ENCODE assay signal across 21 cellular contexts in the genomic region with DNA sequence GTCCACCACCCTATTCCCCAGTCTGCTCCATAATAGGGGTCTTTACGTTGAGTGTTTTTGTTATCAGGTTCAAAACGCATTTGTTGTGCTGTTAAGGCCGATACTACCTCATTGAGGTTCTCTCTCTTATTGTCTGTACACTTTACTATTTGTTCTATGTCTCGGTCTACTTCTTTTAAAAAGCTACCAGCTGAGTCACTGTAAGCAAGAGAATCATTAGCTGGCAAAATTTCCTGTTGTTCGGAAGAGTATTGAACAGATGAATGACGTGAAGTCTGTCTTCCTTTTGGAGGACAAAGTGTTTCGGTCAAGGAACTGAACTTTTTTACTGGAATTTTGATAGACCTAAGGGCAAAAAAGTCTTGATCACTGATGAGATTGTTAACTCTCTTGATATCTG. TPM values are rescaled to one million over a fixed set of nuclear protein-coding genes. Genes with fewer than 3 reads are reported as not detected.
DNase-seq lines count a peak whose midpoint lies in the region; ATAC-seq and TF ChIP-seq lines count a peak whose summit lies in the region.
"Had no signal": no experiment of that assay in that cellular context is flagged by ENCODE, and none has a peak within 500 bp of the region (broad histone marks: within the 10 kb centered on the region; RNA-seq: fewer than 3 reads in every experiment).

No MANE protein-coding gene starts in this region.

- no peak overlapping the region for H3K4me3 Mint-ChIP-seq in HFFc6
- H3K4me3 Mint-ChIP-seq in activated T-helper 17 cell treated with anti-CD3 and anti-CD28 coated beads, Interleukin-2, amount 50 U/mL, for 72 hours = no peak overlapping the region
- H3K4me3 Mint-ChIP-seq: activated CD8-positive, alpha-beta T cell treated with anti-CD3 and anti-CD28 coated beads, Interleukin-2, amount 10 ng/mL, durations not matched to agents 7 days and 5 days; activated naive CD4-positive, alpha-beta T cell treated with anti-CD3 and anti-CD28 coated beads, Interleukin-2, amount 10 ng/mL, durations not matched to agents 7 days and 5 days; CD8-positive, alpha-beta T cell; effector memory CD8-positive, alpha-beta T cell; neural crest cell; stimulated activated naive B cell treated with anti-CD40 and anti-IgM and Interleukin-4, amounts not matched to agents 10 μg/mL and 1 μg/mL and 100 μg/mL, for 72 hours had no signal

- H3K9ac ChIP-seq in BLaER1 treated with 17β-estradiol and CSF1 and Interleukin-3, amounts not matched to agents 10 nM and 100 nM = no peak overlapping the region

- H3K9me3 ChIP-seq in BLaER1 treated with 17β-estradiol and CSF1 and Interleukin-3, amounts not matched to agents 10 nM and 100 nM (replicated peaks in 1 of 11) = peaks cover 0 to 5% (median 0%) of the 10 kb centered on the region in 11 experiments; a peak in 1 of 22 replicates
- H3K9me3 ChIP-seq: testis had no signal

- DNase-seq in HFFc6 (no peak), NCI-H69 (lab: John Stamatoyannopoulos, UW) (peak; percentile 90), epithelial cell of esophagus (ENCODE audit: low read depth) (peak; percentile 10), DMS 273 (lab: John Stamatoyannopoulos, UW; ENCODE audit: unreplicated experiment) (no peak), caudate nucleus (lab: John Stamatoyannopoulos, UW) (no peak)
- DNase-seq: activated CD4-positive, CD25-positive, alpha-beta regulatory T cell treated with anti-CD3 and anti-CD28 coated beads, Interleukin-2, amount 50 U/mL, for 72 hours; activated CD8-positive, alpha-beta T cell treated with anti-CD3 and anti-CD28 coated beads, Interleukin-2, amount 10 ng/mL, durations not matched to agents 7 days and 5 days; activated naive CD4-positive, alpha-beta T cell treated with anti-CD3 and anti-CD28 coated beads, Interleukin-2, amount 10 ng/mL, durations not matched to agents 7 days and 5 days; activated T-cell treated with anti-CD3 and anti-CD28 coated beads, Interleukin-2, amount 50 U/mL, for 1 hour; aorta; CD8-positive, alpha-beta T cell; DND-41; effector memory CD8-positive, alpha-beta T cell; glutamatergic neuron; NK-92 treated with Interleukin-12 subunit alpha and Interleukin-12 subunit beta, amount 100 ng/mL, for 24 hours; stimulated activated naive B cell treated with anti-CD40 and anti-IgM and Interleukin-4, amounts not matched to agents 10 μg/mL and 1 μg/mL and 100 μg/mL, for 72 hours; testis had no signal

- peaks cover 53% of the 10 kb centered on the region for H3K36me3 Mint-ChIP-seq in HFFc6 (ENCODE audit: low read depth)
- H3K36me3 Mint-ChIP-seq in activated T-helper 17 cell treated with anti-CD3 and anti-CD28 coated beads, Interleukin-2, amount 50 U/mL, for 72 hours (ENCODE audit: low read depth) = peaks cover 91% of the 10 kb centered on the region

- H4K20me1 ChIP-seq in BLaER1 treated with 17β-estradiol and CSF1 and Interleukin-3, amounts not matched to agents 10 nM and 100 nM = peaks cover 0 to 11% (median 0%) of the 10 kb centered on the region in 11 experiments; a peak in 2 of 22 replicates

- no peak overlapping the region for H3K4me3 ChIP-seq in BLaER1 treated with 17β-estradiol and CSF1 and Interleukin-3, amounts not matched to agents 10 nM and 100 nM
- H3K4me3 ChIP-seq in epithelial cell of esophagus (ENCODE audit: low read length) = no peak overlapping the region
- H3K4me3 ChIP-seq: testis had no signal

- ATAC-seq in activated T-helper 17 cell treated with anti-CD3 and anti-CD28 coated beads, Interleukin-2, amount 50 U/mL, for 72 hours (replicated peaks) = no peak
- ATAC-seq: activated CD8-positive, alpha-beta T cell treated with anti-CD3 and anti-CD28 coated beads, Interleukin-2, amount 10 ng/mL, durations not matched to agents 7 days and 5 days; CD8-positive, alpha-beta T cell; effector memory CD8-positive, alpha-beta T cell; left lobe of liver; stimulated activated naive B cell treated with anti-CD40 and anti-IgM and Interleukin-4, amounts not matched to agents 10 μg/mL and 1 μg/mL and 100 μg/mL, for 72 hours had no signal

- TF ChIP-seq CTCF in HFFc6 (IDR thresholded peaks at IDR 0.05) = no peak
- TF ChIP-seq CTCF in epithelial cell of esophagus (IDR thresholded peaks at IDR 0.05; ENCODE audit: insufficient read depth, low read depth, low read length, missing control alignments) = no peak

- no peaks in the 10 kb centered on the region for H3K27me3 ChIP-seq in BLaER1 treated with 17β-estradiol and CSF1 and Interleukin-3, amounts not matched to agents 10 nM and 100 nM
- H3K27me3 ChIP-seq: testis had no signal

- no peaks in the 10 kb centered on the region for H3K9me3 Mint-ChIP-seq in HFFc6
- H3K9me3 Mint-ChIP-seq in activated T-helper 17 cell treated with anti-CD3 and anti-CD28 coated beads, Interleukin-2, amount 50 U/mL, for 72 hours = no peaks in the 10 kb centered on the region
- H3K9me3 Mint-ChIP-seq: activated naive CD4-positive, alpha-beta T cell treated with anti-CD3 and anti-CD28 coated beads, Interleukin-2, amount 10 ng/mL, durations not matched to agents 7 days and 5 days; CD8-positive, alpha-beta T cell; effector memory CD8-positive, alpha-beta T cell; neural crest cell; stimulated activated naive B cell treated with anti-CD40 and anti-IgM and Interleukin-4, amounts not matched to agents 10 μg/mL and 1 μg/mL and 100 μg/mL, for 72 hours had no signal

- H3K27ac ChIP-seq in BLaER1 treated with 17β-estradiol and CSF1 and Interleukin-3, amounts not matched to agents 10 nM and 100 nM = no peak overlapping the region
- H3K27ac ChIP-seq in caudate nucleus (ENCODE audit: low read depth, low read length) = no peak overlapping the region
- H3K27ac ChIP-seq: testis had no signal

- H3K4me1 ChIP-seq in BLaER1 treated with 17β-estradiol and CSF1 and Interleukin-3, amounts not matched to agents 10 nM and 100 nM = peaks cover 0 to 14% (median 4%) of the 10 kb centered on the region in 10 experiments; a peak in 11 of 20 replicates
- H3K4me1 ChIP-seq: testis had no signal

- peaks cover 30% of the 10 kb centered on the region for H3K4me1 Mint-ChIP-seq in HFFc6 (ENCODE audit: low read depth)
- H3K4me1 Mint-ChIP-seq in activated T-helper 17 cell treated with anti-CD3 and anti-CD28 coated beads, Interleukin-2, amount 50 U/mL, for 72 hours = peaks cover 5% of the 10 kb centered on the region
- H3K4me1 Mint-ChIP-seq: neural crest cell had no signal

- H3K27ac Mint-ChIP-seq in HFFc6 = 0 out of 2 replicates have a peak overlapping the region, but pooled peaks have one; percentile 5
- H3K27ac Mint-ChIP-seq in activated T-helper 17 cell treated with anti-CD3 and anti-CD28 coated beads, Interleukin-2, amount 50 U/mL, for 72 hours = no peak overlapping the region
- H3K27ac Mint-ChIP-seq: activated CD8-positive, alpha-beta T cell treated with anti-CD3 and anti-CD28 coated beads, Interleukin-2, amount 10 ng/mL, durations not matched to agents 7 days and 5 days; activated naive CD4-positive, alpha-beta T cell treated with anti-CD3 and anti-CD28 coated beads, Interleukin-2, amount 10 ng/mL, durations not matched to agents 7 days and 5 days; CD8-positive, alpha-beta T cell; stimulated activated naive B cell treated with anti-CD40 and anti-IgM and Interleukin-4, amounts not matched to agents 10 μg/mL and 1 μg/mL and 100 μg/mL, for 72 hours had no signal

- H3K4me2 ChIP-seq in BLaER1 treated with 17β-estradiol and CSF1 and Interleukin-3, amounts not matched to agents 10 nM and 100 nM = peak overlapping the region in 6 of 11 experiments; percentile 3 to 55 (median 18); a peak in 9 of 22 replicates

- no peaks in the 10 kb centered on the region for H3K27me3 Mint-ChIP-seq in HFFc6 (ENCODE audit: insufficient read depth)
- no peaks in the 10 kb centered on the region for H3K27me3 Mint-ChIP-seq in activated T-helper 17 cell treated with anti-CD3 and anti-CD28 coated beads, Interleukin-2, amount 50 U/mL, for 72 hours
- H3K27me3 Mint-ChIP-seq: activated naive CD4-positive, alpha-beta T cell treated with anti-CD3 and anti-CD28 coated beads, Interleukin-2, amount 10 ng/mL, durations not matched to agents 7 days and 5 days; effector memory CD8-positive, alpha-beta T cell; stimulated activated naive B cell treated with anti-CD40 and anti-IgM and Interleukin-4, amounts not matched to agents 10 μg/mL and 1 μg/mL and 100 μg/mL, for 72 hours had no signal

- H3K36me3 ChIP-seq in BLaER1 treated with 17β-estradiol and CSF1 and Interleukin-3, amounts not matched to agents 10 nM and 100 nM = peaks cover 53 to 96% (median 60%) of the 10 kb centered on the region in 11 experiments

RNA-seq across cellular contexts. Expression of a gene that starts 10.3 kb away (rescaled TPM):
- 10 to 100 TPM; 28.5 to 34.8 (median 31.6) TPM for total RNA-seq in HFFc6 (2021; fragmentation: NEBNext Ultra II Directional; extraction: Animal tissue kit (Norgen Biotek cat#: 25700))
- 10 to 100 TPM; 17.0 to 23.5 TPM for total RNA-seq in activated T-helper 17 cell treated with anti-CD3 and anti-CD28 coated beads, Interleukin-2, amount 50 U/mL, for 72 hours

RNA-seq across cellular contexts. Expression of a gene that starts 39.5 kb away (rescaled TPM):
- not detected for total RNA-seq in HFFc6 (2021; fragmentation: NEBNext Ultra II Directional; extraction: Animal tissue kit (Norgen Biotek cat#: 25700))
- total RNA-seq in activated T-helper 17 cell treated with anti-CD3 and anti-CD28 coated beads, Interleukin-2, amount 50 U/mL, for 72 hours = under 1 TPM; 0.45 to 0.74 TPM

RNA-seq across cellular contexts. Expression of a gene that starts 44.4 kb away (rescaled TPM):
- total RNA-seq in HFFc6 (2021; fragmentation: NEBNext Ultra II Directional; extraction: Animal tissue kit (Norgen Biotek cat#: 25700)) = 10 to 100 TPM in 5 of 6 experiments, 1 to 10 TPM in 1; 6.7 to 17.0 (median 15.3) TPM
- 10 to 100 TPM in 1 of 2 donors, 1 to 10 TPM in 1; 5.3 to 22.9 TPM for total RNA-seq in activated T-helper 17 cell treated with anti-CD3 and anti-CD28 coated beads, Interleukin-2, amount 50 U/mL, for 72 hours

RNA-seq across cellular contexts. Expression of a gene that starts 44.5 kb away (rescaled TPM):
- 1 to 10 TPM; 5.1 to 6.3 (median 5.6) TPM for total RNA-seq in HFFc6 (2021; fragmentation: NEBNext Ultra II Directional; extraction: Animal tissue kit (Norgen Biotek cat#: 25700))
- total RNA-seq in activated T-helper 17 cell treated with anti-CD3 and anti-CD28 coated beads, Interleukin-2, amount 50 U/mL, for 72 hours = 1 to 10 TPM; 2.4 to 3.5 TPM

Comparison
In these comparisons a context has a peak if more than half of its experiments do, and no peak if none do; other contexts are left out.
1. DNase-seq: peak in NCI-H69 (single experiment) and epithelial cell of esophagus (single experiment); none in HFFc6 (single experiment), DMS 273 (single experiment) and caudate nucleus (0 of 61).